In the genomic region with DNA sequence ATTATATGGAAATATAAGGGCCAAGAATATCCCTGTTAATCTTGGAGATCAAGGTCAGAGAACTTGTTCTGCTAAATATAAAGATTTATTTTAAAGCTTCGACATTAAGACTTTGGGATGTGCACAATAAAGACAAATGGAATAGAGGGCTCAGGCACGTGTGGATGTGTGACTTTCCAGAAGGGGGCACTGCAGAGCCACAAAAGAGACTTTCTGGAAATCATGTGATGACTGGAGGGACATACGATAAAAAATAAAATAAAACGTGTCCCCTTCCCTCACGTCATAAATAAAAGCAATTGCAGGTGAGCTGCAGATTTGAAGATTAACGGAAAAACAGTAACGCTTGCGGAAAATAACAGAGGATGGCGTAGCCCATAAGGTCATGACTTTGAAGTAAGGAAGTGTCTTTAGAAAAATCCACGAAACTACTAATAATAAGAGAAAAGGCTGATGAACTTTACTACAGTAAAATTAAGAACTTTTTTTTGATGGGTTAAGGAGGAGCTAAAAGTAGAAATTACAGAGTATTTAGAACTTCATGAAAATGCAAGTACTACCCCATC, we compare ENCODE assay signal across 9 cellular contexts. TPM values are rescaled to one million over a fixed set of nuclear protein-coding genes. Genes with fewer than 3 reads are reported as not detected.
DNase-seq lines count a peak whose midpoint lies in the region; ATAC-seq, FAIRE-seq and TF ChIP-seq lines count a peak whose summit lies in the region.
"Had no signal": no experiment of that assay in that cellular context is flagged by ENCODE, and none has a peak within 500 bp of the region (broad histone marks: within the 10 kb centered on the region; RNA-seq: fewer than 3 reads in every experiment).

No MANE protein-coding gene starts in this region.

- peak; percentile 78 for ATAC-seq in naive thymus-derived CD4-positive, alpha-beta T cell

- H3K36me3 Mint-ChIP-seq in naive thymus-derived CD4-positive, alpha-beta T cell = no peaks in the 10 kb centered on the region

- H3K36me3 ChIP-seq in naive thymus-derived CD4-positive, alpha-beta T cell (ENCODE audit: control insufficient read depth in 2 of 3, insufficient read depth in 3 of 3, low read length in 3 of 3) = no peaks in the 10 kb centered on the region
- H3K36me3 ChIP-seq: SJSA1 had no signal

- H3K27ac ChIP-seq in naive thymus-derived CD4-positive, alpha-beta T cell (ENCODE audit: low read depth, low read length) = no peak overlapping the region
- H3K27ac ChIP-seq: SJSA1 had no signal

- peak; percentile 84 for TF ChIP-seq CTCF in D721Med (IDR thresholded peaks at IDR 0.05; ENCODE audit: insufficient read depth, missing control alignments)
- peak; percentile 63 for TF ChIP-seq CTCF in LNCAP (IDR thresholded peaks at IDR 0.05)

- peaks cover 0 to 5% (median 4%) of the 10 kb centered on the region in 7 donors for H3K4me1 Mint-ChIP-seq in naive thymus-derived CD4-positive, alpha-beta T cell

- H3K4me3 ChIP-seq in naive thymus-derived CD4-positive, alpha-beta T cell (ENCODE audit: low read length) = no peak overlapping the region
- H3K4me3 ChIP-seq: SJSA1 had no signal

- DNase-seq in D721Med (ENCODE audit: insufficient read length, low spot score) = peak; percentile 19
- peak; percentile 53 for DNase-seq in activated CD4-positive, CD25-positive, alpha-beta regulatory T cell treated with anti-CD3 and anti-CD28 coated beads, Interleukin-2, amount 50 U/mL, for 72 hours
- peak; percentile 50 for DNase-seq in effector CD8-positive, alpha-beta T cell (lab: John Stamatoyannopoulos, UW)
- peak in 7 of 9 donors; percentile 28 to 69 (median 59) for DNase-seq in naive thymus-derived CD4-positive, alpha-beta T cell
- DNase-seq in ureter (ENCODE audit: low spot score) = peak; percentile 57
- DNase-seq in retina = no peak
- no peak for DNase-seq in NCI-H2227 (lab: John Stamatoyannopoulos, UW; ENCODE audit: unreplicated experiment)

- no peaks in the 10 kb centered on the region for H3K9me3 ChIP-seq in naive thymus-derived CD4-positive, alpha-beta T cell (ENCODE audit: control insufficient read depth in 2 of 3, low read length in 3 of 3)
- H3K9me3 ChIP-seq: SJSA1 had no signal

- H3K27ac Mint-ChIP-seq in naive thymus-derived CD4-positive, alpha-beta T cell = peak overlapping the region in 2 of 9 donors; percentile 4 to 34

- peaks cover 0 to 4% of the 10 kb centered on the region in 2 donors for H3K4me1 ChIP-seq in naive thymus-derived CD4-positive, alpha-beta T cell (ENCODE audit: control insufficient read depth in 2 of 2, insufficient read depth in 2 of 2, low read length in 2 of 2)
- H3K4me1 ChIP-seq: SJSA1 had no signal

- POLR2A ChIA-PET in naive thymus-derived CD4-positive, alpha-beta T cell (lab: Charles Lee) = interaction anchor here (0.6 kb wide), 1 partner anchor 302 kb away, joined by 3 read pairs; no protein-coding TSS in a partner anchor

- peak overlapping the region in 3 of 10 donors; percentile 11 to 47 (median 44) for H3K4me3 Mint-ChIP-seq in naive thymus-derived CD4-positive, alpha-beta T cell

- FAIRE-seq in D721Med (lab: Jason Lieb, UNC) = no peak

- H3K27me3 Mint-ChIP-seq in naive thymus-derived CD4-positive, alpha-beta T cell = peaks cover 0 to 4% (median 0%) of the 10 kb centered on the region in 5 donors

- no peaks in the 10 kb centered on the region for H3K27me3 ChIP-seq in naive thymus-derived CD4-positive, alpha-beta T cell (ENCODE audit: control insufficient read depth in 2 of 2, insufficient read depth in 2 of 2, low read length in 2 of 2)

- CTCF ChIA-PET in naive thymus-derived CD4-positive, alpha-beta T cell (lab: Charles Lee) = interaction anchor here (0.6 to 4.3 kb wide), 8 partner anchors 9 to 327 kb away, joined by 3 to 23 read pairs (median 4); partner anchors contain the start of gene ENGASE

- intact Hi-C loops in naive thymus-derived CD4-positive, alpha-beta T cell (cut with micrococcal nuclease) = loop anchor here (1.0 to 5.0 kb wide), 2 partner anchors 17 to 327 kb away; no protein-coding TSS in a partner anchor

- H3K9me3 Mint-ChIP-seq in naive thymus-derived CD4-positive, alpha-beta T cell = peaks cover 0 to 2% (median 0%) of the 10 kb centered on the region in 11 donors

RNA-seq across cellular contexts. Expression of gene ENGASE, which starts 9.4 kb away (rescaled TPM):
- total RNA-seq in naive thymus-derived CD4-positive, alpha-beta T cell = 100 to 1,000 TPM in 2 of 5 experiments, 10 to 100 TPM in 3; 41.5 to 214 (median 85.9) TPM
- 1 to 10 TPM; 3.8 to 6.4 TPM for polyA plus RNA-seq in naive thymus-derived CD4-positive, alpha-beta T cell
- 119 TPM for total RNA-seq in ureter

RNA-seq across cellular contexts. Expression of gene C1QTNF1, which starts 41.2 kb away (rescaled TPM):
- under 1 TPM in 1 of 5 experiments, not detected in 4; 0.10 TPM for total RNA-seq in naive thymus-derived CD4-positive, alpha-beta T cell
- polyA plus RNA-seq in naive thymus-derived CD4-positive, alpha-beta T cell = not detected
- total RNA-seq in ureter = 108 TPM

RNA-seq across cellular contexts. Expression of gene CANT1, which starts 55.6 kb away (rescaled TPM):
- 10 to 100 TPM; 40.1 to 82.2 (median 43.0) TPM for total RNA-seq in naive thymus-derived CD4-positive, alpha-beta T cell
- 10 to 100 TPM; 11.2 to 11.4 TPM for polyA plus RNA-seq in naive thymus-derived CD4-positive, alpha-beta T cell
- 53.7 TPM for total RNA-seq in ureter

Comparison
In these comparisons a context has a peak if more than half of its experiments do, and no peak if none do; other contexts are left out.
1. DNase-seq: peak in D721Med (single experiment), activated CD4-positive, CD25-positive, alpha-beta regulatory T cell treated with anti-CD3 and anti-CD28 coated beads, Interleukin-2, amount 50 U/mL, for 72 hours (single experiment), effector CD8-positive, alpha-beta T cell (single experiment), naive thymus-derived CD4-positive, alpha-beta T cell (7 of 9) and ureter (single experiment); none in retina (single experiment) and NCI-H2227 (single experiment).
2. RNA of gene C1QTNF1, which starts 41.2 kb away (total RNA-seq): 108 TPM in ureter (single experiment); 0.10 TPM in naive thymus-derived CD4-positive, alpha-beta T cell; every median in the first group is over 10 times any median in the second.